In the genomic region with DNA sequence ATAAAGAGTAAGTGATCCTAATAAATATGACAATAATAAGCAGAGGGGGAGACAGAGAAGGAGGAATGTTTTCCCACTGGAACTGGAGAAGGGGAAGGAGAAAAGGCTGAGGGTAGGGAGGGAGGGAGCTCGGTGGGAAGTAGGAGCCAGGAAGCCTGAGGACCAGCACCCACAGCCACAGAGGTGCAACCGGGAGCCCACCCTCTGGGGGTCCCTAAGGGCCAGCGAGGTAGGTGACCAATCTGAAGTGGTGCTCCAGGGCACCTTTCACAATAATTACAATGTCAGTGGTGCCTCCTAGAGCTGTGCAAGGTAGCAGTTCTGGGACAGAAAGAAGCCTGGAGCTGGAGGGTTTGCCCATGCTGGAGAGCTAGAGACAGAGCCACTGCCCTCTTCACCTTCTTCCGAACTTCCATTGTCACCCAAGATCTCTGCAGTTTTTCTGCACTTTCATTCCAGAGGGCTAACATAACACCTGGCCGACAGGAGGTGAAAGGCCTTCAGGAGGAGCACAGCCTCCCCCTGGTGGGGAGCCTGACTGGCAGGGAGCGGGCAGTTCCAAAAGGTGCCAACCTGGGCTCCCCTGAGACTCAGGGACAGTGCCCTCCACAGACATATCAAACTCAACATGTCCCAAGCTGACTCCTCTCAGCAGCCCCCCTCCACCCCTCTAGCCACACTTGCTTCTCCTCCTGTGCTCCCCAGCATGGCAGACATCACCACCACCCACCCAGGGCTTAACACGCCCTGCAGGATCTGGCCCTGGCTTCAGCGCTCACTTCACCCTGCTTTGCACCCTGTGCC, we compare ENCODE assay signal across 11 cellular contexts. TPM values are rescaled to one million over a fixed set of nuclear protein-coding genes. Genes with fewer than 3 reads are reported as not detected.
DNase-seq lines count a peak whose midpoint lies in the region; ATAC-seq and TF ChIP-seq lines count a peak whose summit lies in the region.
"Had no signal": no experiment of that assay in that cellular context is flagged by ENCODE, and none has a peak within 500 bp of the region (broad histone marks: within the 10 kb centered on the region; RNA-seq: fewer than 3 reads in every experiment).

No MANE protein-coding gene starts in this region.

- peaks cover 7% of the 10 kb centered on the region for H3K27me3 Mint-ChIP-seq in activated T-helper 1 cell treated with anti-CD3 and anti-CD28 coated beads, Interleukin-12 subunit alpha, Interleukin-12 subunit beta, Interleukin-2, Interleukin-4 antibody, amounts not matched to agents 30 ng/mL and 10 ng/mL and 1 ng/mL, durations not matched to agents 14 hours and 24 hours and 36 hours (ENCODE audit: insufficient read depth)

- TF ChIP-seq CTCF in mucosa of descending colon (IDR thresholded peaks at IDR 0.05) (peak; percentile 37), coronary artery (IDR thresholded peaks at IDR 0.05) (no peak)

- H3K36me3 ChIP-seq in mucosa of descending colon (ENCODE audit: low read depth): no peaks in the 10 kb centered on the region

- no peak overlapping the region for H3K27ac Mint-ChIP-seq in activated T-helper 1 cell treated with anti-CD3 and anti-CD28 coated beads, Interleukin-12 subunit alpha, Interleukin-12 subunit beta, Interleukin-2, Interleukin-4 antibody, amounts not matched to agents 30 ng/mL and 10 ng/mL and 1 ng/mL, durations not matched to agents 14 hours and 24 hours and 36 hours
- H3K27ac Mint-ChIP-seq: activated naive CD8-positive, alpha-beta T cell; natural killer cell treated with Interleukin-12 subunit alpha and Interleukin-12 subunit beta and Interleukin-15 and Interleukin-18, amount 100 ng/mL, for 72 hours had no signal

- intact Hi-C loops in mucosa of descending colon (cut with DNase I, micrococcal nuclease): loop anchor here (5.0 to 10.0 kb wide), 3 partner anchors 203 to 436 kb away; a partner anchor contains a TSS
- intact Hi-C loops in activated T-helper 1 cell treated with anti-CD3 and anti-CD28 coated beads, Interleukin-12 subunit alpha, Interleukin-12 subunit beta, Interleukin-2, Interleukin-4 antibody, amounts not matched to agents 30 ng/mL and 10 ng/mL and 1 ng/mL, durations not matched to agents 14 hours and 24 hours and 36 hours (cut with micrococcal nuclease): no loop called here

- H3K27ac ChIP-seq in coronary artery: peak overlapping the region in 1 of 2 donors; percentile 65
- H3K27ac ChIP-seq: HL-60 had no signal

- ATAC-seq in mucosa of descending colon (peak; percentile 24), HG02973 (IDR thresholded peaks at IDR 0.05; ENCODE audit: unreplicated experiment) (no peak)
- ATAC-seq: natural killer cell treated with Interleukin-12 subunit alpha and Interleukin-12 subunit beta and Interleukin-15 and Interleukin-18, amount 100 ng/mL, for 72 hours had no signal

- H3K4me1 Mint-ChIP-seq in activated T-helper 1 cell treated with anti-CD3 and anti-CD28 coated beads, Interleukin-12 subunit alpha, Interleukin-12 subunit beta, Interleukin-2, Interleukin-4 antibody, amounts not matched to agents 30 ng/mL and 10 ng/mL and 1 ng/mL, durations not matched to agents 14 hours and 24 hours and 36 hours (ENCODE audit: low read depth): peaks cover 11% of the 10 kb centered on the region

- no peak overlapping the region for H3K4me3 Mint-ChIP-seq in activated T-helper 1 cell treated with anti-CD3 and anti-CD28 coated beads, Interleukin-12 subunit alpha, Interleukin-12 subunit beta, Interleukin-2, Interleukin-4 antibody, amounts not matched to agents 30 ng/mL and 10 ng/mL and 1 ng/mL, durations not matched to agents 14 hours and 24 hours and 36 hours
- H3K4me3 Mint-ChIP-seq: activated naive CD8-positive, alpha-beta T cell; natural killer cell treated with Interleukin-12 subunit alpha and Interleukin-12 subunit beta and Interleukin-15 and Interleukin-18, amount 100 ng/mL, for 72 hours had no signal

- H3K4me1 ChIP-seq in mucosa of descending colon (ENCODE audit: low read depth): peaks cover 14% of the 10 kb centered on the region

- DNase-seq in DMS53 treated with DMSO at 0.1 percent for 48 hours (lab: John Stamatoyannopoulos, UW; ENCODE audit: unreplicated experiment) (peak; percentile 70), HuH-7 (ENCODE audit: low spot score) (peak; percentile 56), astrocyte of the hippocampus (ENCODE audit: low read depth, low spot score) (peak; percentile 50), mucosa of descending colon (peak; percentile 55 to 74 (median 74)), coronary artery (ENCODE audit: low spot score) (no peak), NCI-H187 (lab: John Stamatoyannopoulos, UW) (no peak)
- no peak for DNase-seq in activated T-helper 1 cell treated with anti-CD3 and anti-CD28 coated beads, Interleukin-12 subunit alpha, Interleukin-12 subunit beta, Interleukin-2, Interleukin-4 antibody, amounts not matched to agents 30 ng/mL and 10 ng/mL and 1 ng/mL, durations not matched to agents 14 hours and 24 hours and 36 hours (ENCODE audit: low spot score)

- H3K36me3 Mint-ChIP-seq in activated T-helper 1 cell treated with anti-CD3 and anti-CD28 coated beads, Interleukin-12 subunit alpha, Interleukin-12 subunit beta, Interleukin-2, Interleukin-4 antibody, amounts not matched to agents 30 ng/mL and 10 ng/mL and 1 ng/mL, durations not matched to agents 14 hours and 24 hours and 36 hours (ENCODE audit: low read depth): no peaks in the 10 kb centered on the region
- H3K36me3 Mint-ChIP-seq: activated naive CD8-positive, alpha-beta T cell; natural killer cell treated with Interleukin-12 subunit alpha and Interleukin-12 subunit beta and Interleukin-15 and Interleukin-18, amount 100 ng/mL, for 72 hours had no signal

- H3K9me3 Mint-ChIP-seq in activated T-helper 1 cell treated with anti-CD3 and anti-CD28 coated beads, Interleukin-12 subunit alpha, Interleukin-12 subunit beta, Interleukin-2, Interleukin-4 antibody, amounts not matched to agents 30 ng/mL and 10 ng/mL and 1 ng/mL, durations not matched to agents 14 hours and 24 hours and 36 hours: no peaks in the 10 kb centered on the region
- H3K9me3 Mint-ChIP-seq: natural killer cell treated with Interleukin-12 subunit alpha and Interleukin-12 subunit beta and Interleukin-15 and Interleukin-18, amount 100 ng/mL, for 72 hours had no signal

- H3K9me3 ChIP-seq in mucosa of descending colon: no peaks in the 10 kb centered on the region

- H3K4me3 ChIP-seq in mucosa of descending colon (no peak overlapping the region), coronary artery (no peak overlapping the region)

RNA-seq across cellular contexts. Expression of a gene that starts 4.0 kb away (rescaled TPM):
- total RNA-seq in mucosa of descending colon: 100 to 1,000 TPM in 1 of 3 donors, 10 to 100 TPM in 2; 87.5 to 116 (median 87.8) TPM
- total RNA-seq in activated T-helper 1 cell treated with anti-CD3 and anti-CD28 coated beads, Interleukin-12 subunit alpha, Interleukin-12 subunit beta, Interleukin-2, Interleukin-4 antibody, amounts not matched to agents 30 ng/mL and 10 ng/mL and 1 ng/mL, durations not matched to agents 14 hours and 24 hours and 36 hours: 63.8 and 64.1 TPM in 2 replicates

RNA-seq across cellular contexts. Expression of a gene that starts 53.9 kb away (rescaled TPM):
- 10 to 100 TPM; 36.6 to 54.8 (median 43.4) TPM for total RNA-seq in mucosa of descending colon
- total RNA-seq in activated T-helper 1 cell treated with anti-CD3 and anti-CD28 coated beads, Interleukin-12 subunit alpha, Interleukin-12 subunit beta, Interleukin-2, Interleukin-4 antibody, amounts not matched to agents 30 ng/mL and 10 ng/mL and 1 ng/mL, durations not matched to agents 14 hours and 24 hours and 36 hours: 41.5 and 43.7 TPM in 2 replicates

Comparison
In these comparisons a context has a peak if more than half of its experiments do, and no peak if none do; other contexts are left out.
1. DNase-seq: peak in DMS53 treated with DMSO at 0.1 percent for 48 hours (single experiment), HuH-7 (single experiment), astrocyte of the hippocampus (single experiment) and mucosa of descending colon (3 of 3); none in activated T-helper 1 cell treated with anti-CD3 and anti-CD28 coated beads, Interleukin-12 subunit alpha, Interleukin-12 subunit beta, Interleukin-2, Interleukin-4 antibody, amounts not matched to agents 30 ng/mL and 10 ng/mL and 1 ng/mL, durations not matched to agents 14 hours and 24 hours and 36 hours (single experiment), coronary artery (single experiment) and NCI-H187 (0 of 2).